10 cellular contexts compared by ENCODE assay signal in the genomic region with DNA sequence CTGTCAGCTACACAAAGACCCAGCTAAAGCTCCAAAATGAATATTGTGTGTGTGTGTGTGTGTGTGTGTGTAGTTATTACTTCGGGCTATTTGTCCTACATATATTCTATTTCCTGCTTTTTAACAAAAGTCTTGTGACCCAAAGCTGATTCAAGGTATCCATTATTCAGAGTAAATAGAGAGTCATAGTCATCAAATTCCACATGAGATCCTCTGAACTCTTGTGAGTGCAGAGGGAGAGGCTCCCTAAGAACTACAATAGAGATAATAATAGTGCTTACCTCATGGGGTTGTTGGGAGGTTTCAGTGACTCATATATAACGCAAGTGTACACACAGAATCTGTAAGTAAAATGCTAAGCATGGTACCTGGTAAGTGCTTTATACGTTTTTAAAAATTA. TPM values are rescaled to one million over a fixed set of nuclear protein-coding genes. Genes with fewer than 3 reads are reported as not detected.
DNase-seq lines count a peak whose midpoint lies in the region; ATAC-seq and TF ChIP-seq lines count a peak whose summit lies in the region.
"Had no signal": no experiment of that assay in that cellular context is flagged by ENCODE, and none has a peak within 500 bp of the region (broad histone marks: within the 10 kb centered on the region; RNA-seq: fewer than 3 reads in every experiment).

No MANE protein-coding gene starts in this region.

- intact Hi-C loops in OCI-LY7 (cut with micrococcal nuclease; ENCODE audit: unreplicated experiment) (no loop called here), right cardiac atrium (cut with DNase I) (no loop called here)

- H3K9me2 ChIP-seq in OCI-LY7 (ENCODE audit: insufficient read depth, low read length): no peaks in the 10 kb centered on the region

- no peak overlapping the region for H3K4me3 ChIP-seq in OCI-LY7 (ENCODE audit: low read depth, low read length, poor library complexity, severe bottlenecking)
- no peak overlapping the region for H3K4me3 ChIP-seq in epithelial cell of proximal tubule (ENCODE audit: low read depth, low read length)
- no peak overlapping the region for H3K4me3 ChIP-seq in right cardiac atrium (ENCODE audit: low read length)
- H3K4me3 ChIP-seq: right lobe of liver had no signal

- DNase-seq in NCI-H2196 (lab: John Stamatoyannopoulos, UW; ENCODE audit: unreplicated experiment) (peak; percentile 37), NCI-H2196 treated with DMSO at 0.1 percent for 48 hours (lab: John Stamatoyannopoulos, UW; ENCODE audit: unreplicated experiment) (no peak), OCI-LY7 (ENCODE audit: low spot score) (no peak), epithelial cell of proximal tubule (ENCODE audit: low read depth) (peak; percentile 54), right cardiac atrium (no peak), NCI-H1092 (lab: John Stamatoyannopoulos, UW) (no peak), epidermal melanocyte (ENCODE audit: insufficient read length, low spot score) (no peak)
- DNase-seq in stimulated activated effector memory CD8-positive, alpha-beta T cell treated with anti-CD3 and anti-CD28 coated beads, Interleukin-12 subunit alpha, Interleukin-12 subunit beta, amount 100 ng/mL, for 72 hours (ENCODE audit: low spot score in 2 of 2): no peak
- DNase-seq: cerebellar nuclear complex, right lobe of liver had no signal

- ATAC-seq in stimulated activated effector memory CD8-positive, alpha-beta T cell treated with anti-CD3 and anti-CD28 coated beads, Interleukin-12 subunit alpha, Interleukin-12 subunit beta, amount 100 ng/mL, for 72 hours: peak; percentile 56
- ATAC-seq in right cardiac atrium: no peak

- no peaks in the 10 kb centered on the region for H4K20me1 ChIP-seq in OCI-LY7 (ENCODE audit: insufficient read depth, low read length)

- peaks cover 95% of the 10 kb centered on the region for H3K4me1 ChIP-seq in OCI-LY7 (ENCODE audit: insufficient read depth, low read length, poor library complexity, severe bottlenecking)
- H3K4me1 ChIP-seq in right cardiac atrium (ENCODE audit: control insufficient read depth, insufficient read depth, low read length): peaks cover 8% of the 10 kb centered on the region

- no peaks in the 10 kb centered on the region for H3K36me3 ChIP-seq in OCI-LY7 (ENCODE audit: insufficient read depth, low read length)
- H3K36me3 ChIP-seq: right lobe of liver had no signal

- peak overlapping the region; percentile 41; the same call in 1 of the 2 replicates for H2AFZ ChIP-seq in OCI-LY7 (ENCODE audit: low read length)

- no peak overlapping the region for H3K4me3 Mint-ChIP-seq in stimulated activated effector memory CD8-positive, alpha-beta T cell treated with anti-CD3 and anti-CD28 coated beads, Interleukin-12 subunit alpha, Interleukin-12 subunit beta, amount 100 ng/mL, for 72 hours

- H3K9me3 ChIP-seq in OCI-LY7 (ENCODE audit: low read length): no peaks in the 10 kb centered on the region
- no peaks in the 10 kb centered on the region for H3K9me3 ChIP-seq in right cardiac atrium (ENCODE audit: control insufficient read depth, low read length)
- H3K9me3 ChIP-seq: right lobe of liver had no signal

- no peaks in the 10 kb centered on the region for H3K79me2 ChIP-seq in OCI-LY7 (ENCODE audit: insufficient read depth, low read depth, low read length)

- POLR2A ChIA-PET in OCI-LY7 (lab: Charles Lee): interaction anchor here (0.6 to 7.0 kb wide), 10 partner anchors 8 to 96 kb away, joined by 3 to 72 read pairs (median 4); no protein-coding TSS in a partner anchor

- 59% methylated on average over 3 of the region's 3 CpGs for WGBS in right cardiac atrium

- no peak overlapping the region for H3K4me2 ChIP-seq in OCI-LY7 (ENCODE audit: low read length)

- H3K9me3 Mint-ChIP-seq in stimulated activated effector memory CD8-positive, alpha-beta T cell treated with anti-CD3 and anti-CD28 coated beads, Interleukin-12 subunit alpha, Interleukin-12 subunit beta, amount 100 ng/mL, for 72 hours: no peaks in the 10 kb centered on the region

- CTCF ChIA-PET in OCI-LY7 (lab: Charles Lee; ENCODE audit: unreplicated experiment): interaction anchor here (0.8 kb wide), 1 partner anchor 47 kb away, joined by 3 read pairs; no protein-coding TSS in a partner anchor

- no peak overlapping the region for H3K27ac Mint-ChIP-seq in stimulated activated effector memory CD8-positive, alpha-beta T cell treated with anti-CD3 and anti-CD28 coated beads, Interleukin-12 subunit alpha, Interleukin-12 subunit beta, amount 100 ng/mL, for 72 hours

- H3K36me3 Mint-ChIP-seq in stimulated activated effector memory CD8-positive, alpha-beta T cell treated with anti-CD3 and anti-CD28 coated beads, Interleukin-12 subunit alpha, Interleukin-12 subunit beta, amount 100 ng/mL, for 72 hours: no peaks in the 10 kb centered on the region

- TF ChIP-seq CTCF in OCI-LY7 (conservative IDR thresholded peaks at IDR 0.05; ENCODE audit: low read length) (no peak), epithelial cell of proximal tubule (conservative IDR thresholded peaks at IDR 0.05; ENCODE audit: low read depth, low read length) (no peak)

- peak overlapping the region; percentile 85 for H3K27ac ChIP-seq in OCI-LY7 (ENCODE audit: low read depth, low read length, poor library complexity, severe bottlenecking)
- H3K27ac ChIP-seq in right cardiac atrium (ENCODE audit: low read length): no peak overlapping the region
- H3K27ac ChIP-seq: right lobe of liver had no signal

- no peaks in the 10 kb centered on the region for H3K27me3 ChIP-seq in right cardiac atrium (ENCODE audit: control insufficient read depth, insufficient read depth)
- H3K27me3 ChIP-seq: right lobe of liver had no signal

- no TSS peak for BruUV-seq in OCI-LY7 (replicated peaks; lab: Mats Ljungman, UMichigan)

- H3K4me1 Mint-ChIP-seq in stimulated activated effector memory CD8-positive, alpha-beta T cell treated with anti-CD3 and anti-CD28 coated beads, Interleukin-12 subunit alpha, Interleukin-12 subunit beta, amount 100 ng/mL, for 72 hours: peaks cover 11% of the 10 kb centered on the region

RNA-seq across cellular contexts. Expression of gene GPCPD1, which starts 43.8 kb away (rescaled TPM):
- 36.6 and 50.8 TPM in 2 replicates for total RNA-seq in OCI-LY7 (2014; rRNA removed; shearing (Covaris generic))
- 90.7 and 101 TPM in 2 replicates for total RNA-seq in OCI-LY7 (2022)
- total RNA-seq in epithelial cell of proximal tubule: 3.9 and 5.5 TPM in 2 replicates
- 10 to 100 TPM; 26.7 to 31.2 (median 28.7) TPM for total RNA-seq in right cardiac atrium
- polyA plus RNA-seq in right cardiac atrium: 8.9 TPM

Comparison
In these comparisons a context has a peak if more than half of its experiments do, and no peak if none do; other contexts are left out.
1. DNase-seq: peak in NCI-H2196 (single experiment) and epithelial cell of proximal tubule (single experiment); none in NCI-H2196 treated with DMSO at 0.1 percent for 48 hours (single experiment), OCI-LY7 (single experiment), stimulated activated effector memory CD8-positive, alpha-beta T cell treated with anti-CD3 and anti-CD28 coated beads, Interleukin-12 subunit alpha, Interleukin-12 subunit beta, amount 100 ng/mL, for 72 hours (0 of 2), right cardiac atrium (0 of 3), NCI-H1092 (single experiment) and epidermal melanocyte (single experiment).